17 cellular contexts compared by ENCODE assay signal in the genomic region with DNA sequence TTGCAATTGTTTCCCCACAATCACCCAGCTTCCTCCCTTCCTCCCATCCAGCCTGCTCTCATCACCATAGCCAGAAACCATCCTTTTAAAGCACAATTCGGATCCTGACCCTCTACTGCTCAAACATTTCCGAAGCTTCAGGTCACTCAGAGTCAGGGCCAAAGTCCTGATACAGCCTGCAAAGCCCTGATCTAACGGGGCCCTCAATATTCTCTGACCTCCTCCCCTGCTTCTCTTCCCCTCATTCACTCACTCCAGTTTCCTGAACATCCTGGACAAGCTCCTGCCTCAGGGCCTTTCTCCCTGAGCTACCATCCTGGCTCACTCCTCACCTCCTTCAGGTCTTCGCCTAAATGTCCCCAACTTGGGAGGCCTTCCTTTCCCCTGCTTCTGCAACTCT. TPM values are rescaled to one million over a fixed set of nuclear protein-coding genes. Genes with fewer than 3 reads are reported as not detected.
DNase-seq lines count a peak whose midpoint lies in the region; ATAC-seq and TF ChIP-seq lines count a peak whose summit lies in the region.
"Had no signal": no experiment of that assay in that cellular context is flagged by ENCODE, and none has a peak within 500 bp of the region (broad histone marks: within the 10 kb centered on the region; RNA-seq: fewer than 3 reads in every experiment).

No MANE protein-coding gene starts in this region.

- H3K4me1 ChIP-seq in heart right ventricle: peaks cover 39 to 97% (median 79%) of the 10 kb centered on the region in 9 donors
- H3K4me1 ChIP-seq in lung (ENCODE audit: control insufficient read depth in 2 of 2, insufficient read depth in 2 of 2, low read length in 2 of 2): peaks cover 19 to 47% of the 10 kb centered on the region in 2 donors

- H3K4me3 ChIP-seq in heart right ventricle (peak overlapping the region in 8 of 10 donors; percentile 14 to 50 (median 40)), lung (no peak overlapping the region)
- H3K4me3 ChIP-seq: Peyer's patch, spleen had no signal

- H3K4me1 Mint-ChIP-seq in activated T-helper 1 cell treated with anti-CD3 and anti-CD28 coated beads, Interleukin-12 subunit alpha, Interleukin-12 subunit beta, Interleukin-2, Interleukin-4 antibody, amounts not matched to agents 30 ng/mL and 10 ng/mL and 1 ng/mL, durations not matched to agents 14 hours and 24 hours and 36 hours (ENCODE audit: low read depth): peaks cover 61% of the 10 kb centered on the region
- H3K4me1 Mint-ChIP-seq in type B pancreatic cell (ENCODE audit: unreplicated experiment) (peaks cover 21% of the 10 kb centered on the region), osteocyte (ENCODE audit: unreplicated experiment) (peaks cover 45% of the 10 kb centered on the region)

- H3K36me3 ChIP-seq in heart right ventricle (peaks cover 0 to 9% (median 0%) of the 10 kb centered on the region in 9 donors), lung (ENCODE audit: control insufficient read depth in 2 of 2, insufficient read depth in 2 of 2, low read length in 2 of 2) (peaks cover 0 to 9% of the 10 kb centered on the region in 2 donors)
- H3K36me3 ChIP-seq: Peyer's patch, spleen had no signal

- H3K36me3 Mint-ChIP-seq in activated T-helper 1 cell treated with anti-CD3 and anti-CD28 coated beads, Interleukin-12 subunit alpha, Interleukin-12 subunit beta, Interleukin-2, Interleukin-4 antibody, amounts not matched to agents 30 ng/mL and 10 ng/mL and 1 ng/mL, durations not matched to agents 14 hours and 24 hours and 36 hours (ENCODE audit: low read depth): peaks cover 14% of the 10 kb centered on the region
- H3K36me3 Mint-ChIP-seq in type B pancreatic cell (no peaks in the 10 kb centered on the region), osteocyte (ENCODE audit: unreplicated experiment) (peaks cover 3% of the 10 kb centered on the region)

- TF ChIP-seq CTCF in heart right ventricle (IDR thresholded peaks at IDR 0.05) (no peak), lung (IDR thresholded peaks at IDR 0.05; ENCODE audit: control extremely low read depth, extremely low read depth) (no peak), type B pancreatic cell (conservative IDR thresholded peaks at IDR 0.05) (no peak), osteocyte (IDR thresholded peaks at IDR 0.05) (no peak)

- ATAC-seq in heart right ventricle (no peak), lung (ENCODE audit: insufficient read depth, low FRiP score) (no peak)
- ATAC-seq: esophagus mucosa, HCT116 had no signal

- no peaks in the 10 kb centered on the region for H3K27me3 ChIP-seq in heart right ventricle
- H3K27me3 ChIP-seq in lung (ENCODE audit: control insufficient read depth, insufficient read depth): no peaks in the 10 kb centered on the region
- H3K27me3 ChIP-seq: Peyer's patch, spleen had no signal

- H3K27me3 Mint-ChIP-seq in activated T-helper 1 cell treated with anti-CD3 and anti-CD28 coated beads, Interleukin-12 subunit alpha, Interleukin-12 subunit beta, Interleukin-2, Interleukin-4 antibody, amounts not matched to agents 30 ng/mL and 10 ng/mL and 1 ng/mL, durations not matched to agents 14 hours and 24 hours and 36 hours (ENCODE audit: insufficient read depth): no peaks in the 10 kb centered on the region
- no peaks in the 10 kb centered on the region for H3K27me3 Mint-ChIP-seq in type B pancreatic cell
- no peaks in the 10 kb centered on the region for H3K27me3 Mint-ChIP-seq in osteocyte (ENCODE audit: unreplicated experiment)

- H3K27ac Mint-ChIP-seq in activated T-helper 1 cell treated with anti-CD3 and anti-CD28 coated beads, Interleukin-12 subunit alpha, Interleukin-12 subunit beta, Interleukin-2, Interleukin-4 antibody, amounts not matched to agents 30 ng/mL and 10 ng/mL and 1 ng/mL, durations not matched to agents 14 hours and 24 hours and 36 hours: peak overlapping the region; percentile 66
- peak overlapping the region; percentile 39 for H3K27ac Mint-ChIP-seq in type B pancreatic cell
- H3K27ac Mint-ChIP-seq in osteocyte (ENCODE audit: unreplicated experiment): no peak overlapping the region

- H3K9me3 ChIP-seq in heart right ventricle (no peaks in the 10 kb centered on the region), lung (ENCODE audit: control insufficient read depth in 2 of 2, insufficient read depth in 1 of 2, low read length in 1 of 2) (no peaks in the 10 kb centered on the region)
- H3K9me3 ChIP-seq: Peyer's patch, spleen had no signal

- H3K9me3 Mint-ChIP-seq in activated T-helper 1 cell treated with anti-CD3 and anti-CD28 coated beads, Interleukin-12 subunit alpha, Interleukin-12 subunit beta, Interleukin-2, Interleukin-4 antibody, amounts not matched to agents 30 ng/mL and 10 ng/mL and 1 ng/mL, durations not matched to agents 14 hours and 24 hours and 36 hours: no peaks in the 10 kb centered on the region
- no peaks in the 10 kb centered on the region for H3K9me3 Mint-ChIP-seq in type B pancreatic cell
- no peaks in the 10 kb centered on the region for H3K9me3 Mint-ChIP-seq in osteocyte (ENCODE audit: unreplicated experiment)

- WGBS in heart right ventricle, 2 donors: 75% methylated on average over 4 of the region's 4 CpGs
- WGBS in lung, 2 donors: 77 to 78% methylated on average over 4 of the region's 4 CpGs

- H3K27ac ChIP-seq in heart right ventricle (peak overlapping the region; percentile 65 to 92 (median 80)), lung (ENCODE audit: low read depth in 1 of 2, low read length in 1 of 2) (peak overlapping the region; percentile 76 to 85)
- H3K27ac ChIP-seq: KMS-11, Peyer's patch had no signal

- H3K4me3 Mint-ChIP-seq in activated T-helper 1 cell treated with anti-CD3 and anti-CD28 coated beads, Interleukin-12 subunit alpha, Interleukin-12 subunit beta, Interleukin-2, Interleukin-4 antibody, amounts not matched to agents 30 ng/mL and 10 ng/mL and 1 ng/mL, durations not matched to agents 14 hours and 24 hours and 36 hours: no peak overlapping the region
- no peak overlapping the region for H3K4me3 Mint-ChIP-seq in type B pancreatic cell
- H3K4me3 Mint-ChIP-seq in osteocyte (ENCODE audit: unreplicated experiment): no peak overlapping the region

- intact Hi-C loops in heart right ventricle (cut with DNase I): loop anchor here in 7 of 10 donors (5.0 kb wide), 3 partner anchors 37 to 43 kb away; no protein-coding TSS in a partner anchor
- intact Hi-C loops in cardiac septum (cut with DNase I): loop anchor here (5.0 kb wide), 1 partner anchor 37 kb away; no protein-coding TSS in a partner anchor
- intact Hi-C loops in activated T-helper 1 cell treated with anti-CD3 and anti-CD28 coated beads, Interleukin-12 subunit alpha, Interleukin-12 subunit beta, Interleukin-2, Interleukin-4 antibody, amounts not matched to agents 30 ng/mL and 10 ng/mL and 1 ng/mL, durations not matched to agents 14 hours and 24 hours and 36 hours (cut with micrococcal nuclease): no loop called here

- DNase-seq in heart right ventricle: no peak
- DNase-seq in cardiac septum (ENCODE audit: low spot score): no peak
- no peak for DNase-seq in activated T-helper 1 cell treated with anti-CD3 and anti-CD28 coated beads, Interleukin-12 subunit alpha, Interleukin-12 subunit beta, Interleukin-2, Interleukin-4 antibody, amounts not matched to agents 30 ng/mL and 10 ng/mL and 1 ng/mL, durations not matched to agents 14 hours and 24 hours and 36 hours (ENCODE audit: low spot score)
- DNase-seq in lung (ENCODE audit: low spot score): no peak
- no peak for DNase-seq in type B pancreatic cell (ENCODE audit: extremely low spot score, unreplicated experiment)
- no peak for DNase-seq in osteocyte (ENCODE audit: extremely low spot score, unreplicated experiment)
- DNase-seq in HK-2 (ENCODE audit: unreplicated experiment): no peak
- DNase-seq in inferior parietal cortex (ENCODE audit: extremely low spot score): no peak
- DNase-seq: amygdala, NCI-H1436 treated with DMSO at 0.1 percent for 48 hours, nucleus accumbens, Peyer's patch, spleen, SW 1271 had no signal

RNA-seq across cellular contexts. Expression of a gene that starts 46.1 kb away (rescaled TPM):
- 10 to 100 TPM; 13.3 to 32.7 (median 18.7) TPM for total RNA-seq in heart right ventricle
- 10 to 100 TPM in 1 of 2 donors, 1 to 10 TPM in 1; 5.6 to 16.5 TPM for polyA plus RNA-seq in heart right ventricle
- 22.2 TPM for total RNA-seq in cardiac septum
- 22.3 and 25.5 TPM in 2 replicates for total RNA-seq in activated T-helper 1 cell treated with anti-CD3 and anti-CD28 coated beads, Interleukin-12 subunit alpha, Interleukin-12 subunit beta, Interleukin-2, Interleukin-4 antibody, amounts not matched to agents 30 ng/mL and 10 ng/mL and 1 ng/mL, durations not matched to agents 14 hours and 24 hours and 36 hours
- total RNA-seq in lung: 10 to 100 TPM; 19.6 to 37.8 TPM
- polyA plus RNA-seq in lung: 10 to 100 TPM in 1 of 2 donors, 1 to 10 TPM in 1; 8.9 to 12.9 TPM
- 6.8 and 8.6 TPM in 2 replicates for total RNA-seq in type B pancreatic cell (ENCODE audit: low replicate concordance)
- total RNA-seq in osteocyte: 10.1 and 11.0 TPM in 2 replicates
